Comparison of ENCODE assay signal across 8 cellular contexts in genomic region chr2:71923887-71924533, GRCh38.
DNase-seq lines count a peak whose midpoint lies in the region; ATAC-seq and TF ChIP-seq lines count a peak whose summit lies in the region.

No MANE protein-coding gene starts in this region.

- intact Hi-C loops in Caco-2 (cut with micrococcal nuclease; ENCODE audit: unreplicated experiment) (loop anchor here (1.0 kb wide), 4 partner anchors 71 to 655 kb away; no protein-coding TSS in a partner anchor), PC-3 (cut with micrococcal nuclease) (loop anchor here (1.0 to 10.0 kb wide), 5 partner anchors 73 to 821 kb away; no protein-coding TSS in a partner anchor)

- H3K27ac Mint-ChIP-seq in Caco-2 (ENCODE audit: unreplicated experiment): no peak overlapping the region
- no peak overlapping the region for H3K27ac Mint-ChIP-seq in activated T-helper 17 cell treated with anti-CD3 and anti-CD28 coated beads, Interleukin-2, amount 50 U/mL, for 72 hours

- H3K4me3 ChIP-seq in Caco-2 (ENCODE audit: low read depth, low read length) (no peak overlapping the region), PC-3 (ENCODE audit: low read length) (no peak overlapping the region), parathyroid adenoma (ENCODE audit: low read depth, low read length) (no peak overlapping the region)

- H3K27ac ChIP-seq in PC-3 (ENCODE audit: low read length) (no peak overlapping the region), parathyroid adenoma (no peak overlapping the region)

- no peaks in the 10 kb centered on the region for H3K9me3 Mint-ChIP-seq in Caco-2 (ENCODE audit: unreplicated experiment)
- no peaks in the 10 kb centered on the region for H3K9me3 Mint-ChIP-seq in activated T-helper 17 cell treated with anti-CD3 and anti-CD28 coated beads, Interleukin-2, amount 50 U/mL, for 72 hours

- H3K4me3 Mint-ChIP-seq in Caco-2 (ENCODE audit: unreplicated experiment): no peak overlapping the region
- no peak overlapping the region for H3K4me3 Mint-ChIP-seq in activated T-helper 17 cell treated with anti-CD3 and anti-CD28 coated beads, Interleukin-2, amount 50 U/mL, for 72 hours

- H3K4me1 ChIP-seq in Caco-2 (peaks cover 6% of the 10 kb centered on the region; the same call in 1 of the 2 replicates), PC-3 (ENCODE audit: insufficient read depth, low read length) (peaks cover 6% of the 10 kb centered on the region), parathyroid adenoma (no peaks in the 10 kb centered on the region)

- BruUV-seq in Caco-2 (replicated peaks; lab: Mats Ljungman, UMichigan) (no TSS peak), PC-3 (replicated peaks; lab: Mats Ljungman, UMichigan) (no TSS peak)

- no peaks in the 10 kb centered on the region for H4K20me1 ChIP-seq in PC-3 (ENCODE audit: low read length)

- no peaks in the 10 kb centered on the region for H3K9me2 ChIP-seq in PC-3 (replicated peaks; ENCODE audit: low read length)

- H3F3A ChIP-seq in PC-3 (ENCODE audit: low read length, unreplicated experiment): no peaks in the 10 kb centered on the region

- H3K36me3 Mint-ChIP-seq in Caco-2 (ENCODE audit: insufficient read depth, unreplicated experiment): no peaks in the 10 kb centered on the region
- no peaks in the 10 kb centered on the region for H3K36me3 Mint-ChIP-seq in activated T-helper 17 cell treated with anti-CD3 and anti-CD28 coated beads, Interleukin-2, amount 50 U/mL, for 72 hours (ENCODE audit: low read depth)

- H3K79me2 ChIP-seq in PC-3 (ENCODE audit: low read length) (no peaks in the 10 kb centered on the region), parathyroid adenoma (no peaks in the 10 kb centered on the region)

- peaks cover 5% of the 10 kb centered on the region; the same call in 1 of the 2 replicates for H3K9me3 ChIP-seq in Caco-2
- no peaks in the 10 kb centered on the region for H3K9me3 ChIP-seq in PC-3 (ENCODE audit: low read length)
- H3K9me3 ChIP-seq in parathyroid adenoma (ENCODE audit: control insufficient read depth, low read length): no peaks in the 10 kb centered on the region

- peak; percentile 71 to 76 for DNase-seq in Caco-2
- peak; percentile 80 for DNase-seq in HuH-7 (ENCODE audit: low spot score)
- DNase-seq in PC-3: peak; percentile 85
- peak; percentile 66 for DNase-seq in germinal center (ENCODE audit: low spot score)
- no peak for DNase-seq in OCI-M2 (lab: John Stamatoyannopoulos, UW; ENCODE audit: unreplicated experiment)

- no peaks in the 10 kb centered on the region for H3K27me3 Mint-ChIP-seq in Caco-2 (ENCODE audit: insufficient read depth, unreplicated experiment)
- H3K27me3 Mint-ChIP-seq in activated T-helper 17 cell treated with anti-CD3 and anti-CD28 coated beads, Interleukin-2, amount 50 U/mL, for 72 hours: no peaks in the 10 kb centered on the region

- H3K4me1 Mint-ChIP-seq in Caco-2 (ENCODE audit: low read depth, unreplicated experiment): no peaks in the 10 kb centered on the region
- H3K4me1 Mint-ChIP-seq in activated T-helper 17 cell treated with anti-CD3 and anti-CD28 coated beads, Interleukin-2, amount 50 U/mL, for 72 hours: no peaks in the 10 kb centered on the region

- H3K4me2 ChIP-seq in PC-3 (ENCODE audit: low read length) (no peak overlapping the region), parathyroid adenoma (ENCODE audit: low read length) (no peak overlapping the region)

- H2AFZ ChIP-seq in PC-3 (ENCODE audit: low read length) (no peak overlapping the region), parathyroid adenoma (no peak overlapping the region)

- POLR2A ChIA-PET in Caco-2 (lab: Charles Lee) (no interaction called here), PC-3 (lab: Charles Lee; ENCODE audit: unreplicated experiment) (no interaction called here)

- ATAC-seq in GM19397 (IDR thresholded peaks at IDR 0.05; ENCODE audit: unreplicated experiment): peak; percentile 61
- ATAC-seq in PC-3: peak; percentile 94
- ATAC-seq in activated T-helper 17 cell treated with anti-CD3 and anti-CD28 coated beads, Interleukin-2, amount 50 U/mL, for 72 hours (replicated peaks): peak; percentile 66

- CTCF ChIA-PET in Caco-2 (lab: Charles Lee): interaction anchor here (0.5 to 4.0 kb wide), 14 partner anchors 10 to 365 kb away, joined by 3 to 82 read pairs (median 4); no protein-coding TSS in a partner anchor
- CTCF ChIA-PET in PC-3 (lab: Charles Lee): interaction anchor here (0.6 to 2.2 kb wide), 10 partner anchors 19 to 1148 kb away, joined by 3 to 47 read pairs (median 3); no protein-coding TSS in a partner anchor

- H3K27me3 ChIP-seq in Caco-2 (replicated peaks; ENCODE audit: control insufficient read depth, insufficient read depth, low read length): no peaks in the 10 kb centered on the region
- H3K27me3 ChIP-seq in PC-3 (ENCODE audit: low read length): no peaks in the 10 kb centered on the region
- H3K27me3 ChIP-seq in parathyroid adenoma (ENCODE audit: control insufficient read depth, insufficient read depth, low read length): no peaks in the 10 kb centered on the region

- no peaks in the 10 kb centered on the region for H3K36me3 ChIP-seq in Caco-2 (ENCODE audit: control insufficient read depth, insufficient read depth, low read length)
- H3K36me3 ChIP-seq in PC-3 (ENCODE audit: low read depth, low read length): no peaks in the 10 kb centered on the region
- no peaks in the 10 kb centered on the region for H3K36me3 ChIP-seq in parathyroid adenoma (ENCODE audit: control insufficient read depth, insufficient read depth, low read length)

- peak; percentile 81 to 89 for TF ChIP-seq CTCF in Caco-2 (IDR thresholded peaks at IDR 0.05; ENCODE audit: insufficient read depth in 1 of 2, low read depth in 1 of 2, low read length in 1 of 2, severe bottlenecking in 1 of 2, unreplicated experiment in 1 of 2)
- TF ChIP-seq CTCF in PC-3 (conservative IDR thresholded peaks at IDR 0.05; ENCODE audit: low read depth, low read length): peak; percentile 92
- peak; percentile 87 for TF ChIP-seq CTCF in parathyroid adenoma (IDR thresholded peaks at IDR 0.05)

- H3K9ac ChIP-seq in PC-3 (ENCODE audit: low read length) (no peak overlapping the region), parathyroid adenoma (no peak overlapping the region)
